8 cellular contexts compared by ENCODE assay signal in the genomic region with DNA sequence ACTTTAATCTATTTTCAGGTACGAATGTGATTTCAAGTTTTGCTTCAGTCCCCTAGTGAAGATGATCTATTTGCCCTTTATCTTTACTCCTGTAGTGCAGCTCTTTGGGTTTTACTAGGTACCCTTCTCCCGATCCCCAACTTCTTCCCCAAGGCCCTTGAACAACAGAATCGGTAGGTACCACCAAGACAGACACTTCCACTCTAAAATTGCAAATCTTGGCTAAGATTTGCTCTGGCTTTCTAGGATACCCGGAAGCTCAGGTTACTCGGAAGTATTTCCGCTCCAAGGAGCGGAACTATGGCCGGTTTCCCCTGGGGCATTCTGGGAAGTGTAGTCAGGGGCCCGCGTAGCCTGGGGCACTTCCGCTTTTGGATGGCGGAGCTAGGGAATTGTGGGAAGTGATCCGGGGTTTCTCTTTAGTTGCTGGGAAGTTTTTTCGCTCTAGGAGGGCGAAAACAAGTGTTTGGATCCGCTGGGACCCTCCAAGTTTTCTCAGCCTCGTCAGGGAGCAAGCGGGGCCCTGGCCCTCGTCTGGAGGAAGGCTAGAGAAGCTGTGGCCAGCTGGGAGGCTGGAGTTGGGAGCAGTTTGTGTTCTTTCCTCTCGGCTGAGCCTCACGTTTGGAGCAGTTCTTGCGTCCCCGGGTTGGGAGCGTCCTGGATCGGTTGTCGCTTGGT.
A peak's percentile ranks its signal among the peaks of the same experiment; 100 is the strongest.
DNase-seq lines count a peak whose midpoint lies in the region; ATAC-seq and FAIRE-seq lines count a peak whose summit lies in the region.

No MANE protein-coding gene starts in this region.

- ATAC-seq in GM18520 (IDR thresholded peaks at IDR 0.05; ENCODE audit: unreplicated experiment) (peak; percentile 90), HG03066 (IDR thresholded peaks at IDR 0.05; ENCODE audit: low read depth, unreplicated experiment) (peak; percentile 63)

- DNase-seq in 8988T (peak; percentile 34), NCI-H2171 (lab: John Stamatoyannopoulos, UW) (peak; percentile 93), cerebellar nuclear complex (lab: John Stamatoyannopoulos, UW) (peak; percentile 8 to 65)
- peak; percentile 64 for DNase-seq in activated CD4-positive, CD25-positive, alpha-beta regulatory T cell treated with anti-CD3 and anti-CD28 coated beads, Interleukin-2, amount 50 U/mL, for 72 hours
- peak; percentile 66 to 70 for DNase-seq in stimulated activated CD4-positive, alpha-beta T cell treated with anti-CD3 and anti-CD28 coated beads, Interleukin-12 subunit alpha, Interleukin-12 subunit beta, amount 100 ng/mL, for 24 hours (ENCODE audit: low read depth in 2 of 2)

- peak; percentile 98 for FAIRE-seq in islet of Langerhans (lab: Jason Lieb, UNC)

Comparison
In these comparisons a context has a peak if more than half of its experiments do, and no peak if none do; other contexts are left out.
1. Peak in every context shown above with its lines: DNase-seq and ATAC-seq.
2. DNase-seq: peak in every context shown above with its lines; median percentile 93 in NCI-H2171; 68 in stimulated activated CD4-positive, alpha-beta T cell treated with anti-CD3 and anti-CD28 coated beads, Interleukin-12 subunit alpha, Interleukin-12 subunit beta, amount 100 ng/mL, for 24 hours; 64 in activated CD4-positive, CD25-positive, alpha-beta regulatory T cell treated with anti-CD3 and anti-CD28 coated beads, Interleukin-2, amount 50 U/mL, for 72 hours; 36 in cerebellar nuclear complex; 34 in 8988T.